In genomic region chr2:241632478-241633325, GRCh38 we compare ENCODE assay signal across 22 cellular contexts. TPM values are rescaled to one million over a fixed set of nuclear protein-coding genes. Genes with fewer than 3 reads are reported as not detected.
DNase-seq lines count a peak whose midpoint lies in the region; ATAC-seq, FAIRE-seq and TF ChIP-seq lines count a peak whose summit lies in the region.
"Had no signal": no experiment of that assay in that cellular context is flagged by ENCODE, and none has a peak within 500 bp of the region (broad histone marks: within the 10 kb centered on the region; RNA-seq: fewer than 3 reads in every experiment).

No MANE protein-coding gene starts in this region.

- peak overlapping the region; percentile 49 for H3K4me3 Mint-ChIP-seq in neural crest cell
- H3K4me3 Mint-ChIP-seq: B cell, CD14-positive monocyte had no signal

- WGBS in K562 (ENCODE audit: insufficient coverage, low coverage, missing lambda C conversion rate) = 97% methylated on average over 20 of the region's 39 CpGs

- TF ChIP-seq CTCF in K562 (IDR thresholded peaks at IDR 0.05 in 2 of 3, conservative IDR thresholded peaks at IDR 0.05 in 1 of 3; ENCODE audit: insufficient read depth in 2 of 3, low read depth in 1 of 3, low read length in 3 of 3) (no peak), neural crest cell (conservative IDR thresholded peaks at IDR 0.05) (no peak)

- ATAC-seq in K562 (no peak), GM21367 (IDR thresholded peaks at IDR 0.05; ENCODE audit: unreplicated experiment) (no peak)

- TF ChIP-seq RAD21 in K562 (CRISPR knock-in tag; conservative IDR thresholded peaks at IDR 0.05 in 1 of 2, IDR thresholded peaks at IDR 0.05 in 1 of 2) = no peak

- peak in 2 of 3 experiments; percentile 8 to 52 for DNase-seq in NCI-H1417 (lab: John Stamatoyannopoulos, UW)
- DNase-seq in NCI-H1417 treated with DMSO at 0.1 percent for 48 hours (lab: John Stamatoyannopoulos, UW) = no peak
- DNase-seq in DMS79 (lab: John Stamatoyannopoulos, UW) = peak; percentile 55
- DNase-seq in K562 (ENCODE audit: extremely low read depth in 1 of 4, low spot score in 3 of 4) = no peak
- DNase-seq in neural crest cell (ENCODE audit: low read depth, low spot score) = no peak
- no peak for DNase-seq in NCI-H345 (lab: John Stamatoyannopoulos, UW)
- DNase-seq in activated CD4-positive, alpha-beta T cell treated with anti-CD3 and anti-CD28 coated beads for 4 hours = no peak
- DNase-seq: Calu3; CD8-positive, alpha-beta memory T cell; Kasumi-1; NCI-H1092 treated with DMSO at 0.1 percent for 48 hours; NCI-H2081; NCI-H446 treated with DMSO at 0.1 percent for 48 hours; NCI-H69; SIG-M5 had no signal

- POLR2A ChIA-PET in K562 (lab: Yijun Ruan, JAX) = interaction anchor here (0.7 to 1.2 kb wide), 3 partner anchors 8 to 15 kb away, joined by 3 to 4 read pairs (median 3); no protein-coding TSS in a partner anchor

- FAIRE-seq in K562 (lab: Jason Lieb, UNC) = no peak
- FAIRE-seq: G401.6, RCC 7860 had no signal

- H3K9me3 ChIP-seq in K562 (replicated peaks; ENCODE audit: control insufficient read depth, insufficient read depth, low read depth, low read length) = no peaks in the 10 kb centered on the region

- H3K9me3 Mint-ChIP-seq in neural crest cell = no peaks in the 10 kb centered on the region
- H3K9me3 Mint-ChIP-seq: CD14-positive monocyte; CD8-positive, alpha-beta memory T cell had no signal

- no peaks in the 10 kb centered on the region for H3K27me3 ChIP-seq in K562 (ENCODE audit: control insufficient read depth in 2 of 2, insufficient read depth in 2 of 2, low read length in 2 of 2)

- H2AFZ ChIP-seq in K562 (ENCODE audit: low read depth, low read length) = no peak overlapping the region

- H3K9me1 ChIP-seq in K562 (ENCODE audit: control insufficient read depth, insufficient read depth, low read length) = no peaks in the 10 kb centered on the region

- peak overlapping the region; percentile 14 for H3K27ac Mint-ChIP-seq in neural crest cell (ENCODE audit: unreplicated experiment)
- H3K27ac Mint-ChIP-seq: B cell had no signal

- no peak for TF ChIP-seq EP300 in K562 (IDR thresholded peaks at IDR 0.05; ENCODE audit: low read length)

- CTCF ChIA-PET in K562 (lab: Yijun Ruan, JAX; ENCODE audit: low intra/inter-chr PET ratio) = no interaction called here

- intact Hi-C loops in K562 (cut with micrococcal nuclease) = no loop called here

- no peaks in the 10 kb centered on the region for H4K20me1 ChIP-seq in K562 (replicated peaks; ENCODE audit: control insufficient read depth, insufficient read depth, low read length)

- H3K9ac ChIP-seq in K562 (ENCODE audit: insufficient read depth in 1 of 2, low read depth in 2 of 2, low read length in 2 of 2) = peak overlapping the region in 1 of 2 experiments; percentile 58; a peak in 1 of 4 replicates

- peaks cover 15% of the 10 kb centered on the region for H3K4me1 Mint-ChIP-seq in neural crest cell

- peaks cover 3% of the 10 kb centered on the region for H3K36me3 Mint-ChIP-seq in neural crest cell (ENCODE audit: low read depth)

- in situ Hi-C loops in K562 (cut with MboI) = no loop called here

- no peak overlapping the region for H3K4me3 ChIP-seq in K562
- H3K4me3 ChIP-seq: SK-N-MC had no signal

- H3K27me3 Mint-ChIP-seq in neural crest cell (ENCODE audit: low read depth) = no peaks in the 10 kb centered on the region
- H3K27me3 Mint-ChIP-seq: B cell; CD8-positive, alpha-beta memory T cell had no signal

- H3K79me2 ChIP-seq in K562 (ENCODE audit: control insufficient read depth, insufficient read depth, low read length) = peaks cover 80% of the 10 kb centered on the region

- no peak overlapping the region for H3K4me2 ChIP-seq in K562 (ENCODE audit: insufficient read depth, low read length)

- peaks cover 8 to 17% of the 10 kb centered on the region in 2 experiments; a peak in 4 of 5 replicates for H3K4me1 ChIP-seq in K562 (replicated peaks in 1 of 2; ENCODE audit: control insufficient read depth in 2 of 2, insufficient read depth in 2 of 2, low read length in 2 of 2)

- H3K27ac ChIP-seq in K562 (ENCODE audit: extremely low read depth, low read depth, low read length) = no peak overlapping the region
- H3K27ac ChIP-seq: 22Rv1, SK-N-MC had no signal

- TF ChIP-seq POLR2A in K562 (conservative IDR thresholded peaks at IDR 0.05) = no peak

- BruUV-seq in K562 (replicated peaks; lab: Mats Ljungman, UMichigan) = no TSS peak

- H3K36me3 ChIP-seq in K562 (ENCODE audit: control insufficient read depth, insufficient read depth, low read length) = peaks cover 66% of the 10 kb centered on the region; the same call in 2 of the 3 replicates

TF ChIP-seq in K562, 482 proteins besides CTCF, POLR2A, EP300 and RAD21:
- TF ChIP-seq JUNB (CRISPR knock-in tag; conservative IDR thresholded peaks at IDR 0.05) (no peak), RBFOX2 (IDR thresholded peaks at IDR 0.05; ENCODE audit: low read depth, low read length) (peak; percentile 44; the same call in 1 of the 2 replicates)

RNA-seq across cellular contexts. Expression of gene THAP4, which starts 4.3 kb away (rescaled TPM):
- 16.6 and 44.7 TPM in 2 replicates for total RNA-seq in K562 (2011; cell fraction: chromatin; rRNA removed; ENCODE audit: low replicate concordance)
- total RNA-seq in K562 (2011; cell fraction: nucleolus; rRNA removed) = 27.8 and 36.2 TPM in 2 replicates
- 21.6 and 23.1 TPM in 2 replicates for total RNA-seq in K562 (2011; cell fraction: nucleoplasm; rRNA removed)
- total RNA-seq in K562 (2014; rRNA removed) (56.2 and 79.2 TPM in 2 replicates), K562 (2014; rRNA removed; fragmentation: Illumina TruSeq; extraction: Trizol) (16.5 and 26.3 TPM in 2 replicates), K562 (2015; rRNA removed; fragmentation: Illumina TruSeq; extraction: Trizol) (50.1 and 50.5 TPM in 2 replicates), K562 (2021) (60.9 and 65.9 TPM in 2 replicates), neural crest cell (59.1 and 60.9 TPM in 2 replicates)
- polyA plus RNA-seq in K562 (2011; rRNA removed) (25.6 and 33.3 TPM in 2 replicates), K562 (2014; fragmentation: Illumina TruSeq; extraction: Trizol) (44.1 and 73.5 TPM in 2 replicates), K562 (2014; fragmentation: Nextera tagmentation; extraction: Ambion mirVana) (1 to 10 TPM; 8.6 to 9.2 TPM), K562 (2014; rRNA removed) (43.9 and 49.2 TPM in 2 replicates)
- polyA plus RNA-seq in K562 (2011; cell fraction: cytosol; rRNA removed) = 32.2 and 65.6 TPM in 2 replicates
- 19.3 and 26.4 TPM in 2 replicates for polyA plus RNA-seq in K562 (2011; cell fraction: nucleus; rRNA removed)
- polyA plus RNA-seq in K562 (2012) = 42.1 and 45.0 TPM in 2 replicates
- 14.2 and 18.5 TPM in 2 replicates for polyA minus RNA-seq in K562 (2011; rRNA and poly(A)+ RNA removed)
- polyA minus RNA-seq in K562 (2011; cell fraction: cytosol; rRNA and poly(A)+ RNA removed) = 25.8 and 30.1 TPM in 2 replicates
- 12.4 and 12.9 TPM in 2 replicates for polyA minus RNA-seq in K562 (2011; cell fraction: nucleus; rRNA and poly(A)+ RNA removed)

RNA-seq across cellular contexts. Expression of gene ATG4B, which starts 4.8 kb away (rescaled TPM):
- total RNA-seq in K562 (2011; cell fraction: chromatin; rRNA removed; ENCODE audit: low replicate concordance) = 190 and 391 TPM in 2 replicates
- 192 and 201 TPM in 2 replicates for total RNA-seq in K562 (2011; cell fraction: nucleolus; rRNA removed)
- total RNA-seq in K562 (2011; cell fraction: nucleoplasm; rRNA removed) = 147 and 161 TPM in 2 replicates
- 32.1 and 45.3 TPM in 2 replicates for total RNA-seq in K562 (2014; rRNA removed)
- 28.9 and 36.3 TPM in 2 replicates for total RNA-seq in K562 (2014; rRNA removed; fragmentation: Illumina TruSeq; extraction: Trizol)
- total RNA-seq in K562 (2015; rRNA removed; fragmentation: Illumina TruSeq; extraction: Trizol) = 28.5 and 35.6 TPM in 2 replicates
- 51.7 and 54.9 TPM in 2 replicates for total RNA-seq in K562 (2021)
- 58.8 and 75.1 TPM in 2 replicates for polyA plus RNA-seq in K562 (2011; rRNA removed)
- polyA plus RNA-seq in K562 (2011; cell fraction: cytosol; rRNA removed) = 53.1 and 78.3 TPM in 2 replicates
- polyA plus RNA-seq in K562 (2011; cell fraction: nucleus; rRNA removed) = 238 and 272 TPM in 2 replicates
- 49.9 and 50.6 TPM in 2 replicates for polyA plus RNA-seq in K562 (2012)
- 49.6 and 55.9 TPM in 2 replicates for polyA plus RNA-seq in K562 (2014; fragmentation: Illumina TruSeq; extraction: Trizol)
- 10 to 100 TPM in 1 of 2 experiments, 1 to 10 TPM in 1; 5.9 to 13.2 TPM for polyA plus RNA-seq in K562 (2014; fragmentation: Nextera tagmentation; extraction: Ambion mirVana)
- 47.1 and 58.1 TPM in 2 replicates for polyA plus RNA-seq in K562 (2014; rRNA removed)
- polyA minus RNA-seq in K562 (2011; rRNA and poly(A)+ RNA removed) = 46.1 and 62.6 TPM in 2 replicates
- 34.6 and 38.6 TPM in 2 replicates for polyA minus RNA-seq in K562 (2011; cell fraction: cytosol; rRNA and poly(A)+ RNA removed)
- polyA minus RNA-seq in K562 (2011; cell fraction: nucleus; rRNA and poly(A)+ RNA removed) = 46.6 and 70.8 TPM in 2 replicates
- total RNA-seq in neural crest cell = 112 TPM in 2 replicates

RNA-seq across cellular contexts. Expression of gene DTYMK, which starts 53.9 kb away (rescaled TPM):
- total RNA-seq in K562 (2011; cell fraction: chromatin; rRNA removed; ENCODE audit: low replicate concordance) = 57.7 and 95.5 TPM in 2 replicates
- total RNA-seq in K562 (2011; cell fraction: nucleolus; rRNA removed) = 74.7 and 77.5 TPM in 2 replicates
- 86.8 and 106 TPM in 2 replicates for total RNA-seq in K562 (2011; cell fraction: nucleoplasm; rRNA removed)
- total RNA-seq in K562 (2014; rRNA removed) = 78.1 and 81.1 TPM in 2 replicates
- total RNA-seq in K562 (2014; rRNA removed; fragmentation: Illumina TruSeq; extraction: Trizol) = 26.5 and 31.9 TPM in 2 replicates
- 47.9 and 55.3 TPM in 2 replicates for total RNA-seq in K562 (2015; rRNA removed; fragmentation: Illumina TruSeq; extraction: Trizol)
- 83.3 and 85.0 TPM in 2 replicates for total RNA-seq in K562 (2021)
- polyA plus RNA-seq in K562 (2011; rRNA removed) = 51.2 and 51.8 TPM in 2 replicates
- 45.7 and 67.7 TPM in 2 replicates for polyA plus RNA-seq in K562 (2011; cell fraction: cytosol; rRNA removed)
- polyA plus RNA-seq in K562 (2011; cell fraction: nucleus; rRNA removed) = 49.7 and 59.0 TPM in 2 replicates
- polyA plus RNA-seq in K562 (2012) = 49.1 and 64.7 TPM in 2 replicates
- 43.4 and 50.3 TPM in 2 replicates for polyA plus RNA-seq in K562 (2014; fragmentation: Illumina TruSeq; extraction: Trizol)
- 10 to 100 TPM in 1 of 2 experiments, 1 to 10 TPM in 1; 8.2 to 20.4 TPM for polyA plus RNA-seq in K562 (2014; fragmentation: Nextera tagmentation; extraction: Ambion mirVana)
- 68.7 and 79.5 TPM in 2 replicates for polyA plus RNA-seq in K562 (2014; rRNA removed)
- polyA minus RNA-seq in K562 (2011; rRNA and poly(A)+ RNA removed) = 9.9 and 12.3 TPM in 2 replicates
- 22.5 and 22.9 TPM in 2 replicates for polyA minus RNA-seq in K562 (2011; cell fraction: cytosol; rRNA and poly(A)+ RNA removed)
- polyA minus RNA-seq in K562 (2011; cell fraction: nucleus; rRNA and poly(A)+ RNA removed) = 12.9 and 17.8 TPM in 2 replicates
- total RNA-seq in neural crest cell = 98.7 and 108 TPM in 2 replicates

Comparison
In these comparisons a context has a peak if more than half of its experiments do, and no peak if none do; other contexts are left out.
1. DNase-seq: peak in NCI-H1417 (2 of 3) and DMS79 (single experiment); none in NCI-H1417 treated with DMSO at 0.1 percent for 48 hours (single experiment), K562 (0 of 4), neural crest cell (single experiment), NCI-H345 (single experiment) and activated CD4-positive, alpha-beta T cell treated with anti-CD3 and anti-CD28 coated beads for 4 hours (0 of 2).